17 cellular contexts compared by ENCODE assay signal in genomic region chr14:58215191-58215914, GRCh38.
"Had no signal": no experiment of that assay in that cellular context is flagged by ENCODE, and none has a peak within 500 bp of the region (broad histone marks: within the 10 kb centered on the region; RNA-seq: fewer than 3 reads in every experiment).

No MANE protein-coding gene starts in this region.

- H3K4me3 Mint-ChIP-seq: activated CD8-positive, alpha-beta T cell treated with anti-CD3 and anti-CD28 coated beads, Interleukin-2, amount 10 ng/mL, durations not matched to agents 7 days and 5 days; activated naive CD4-positive, alpha-beta T cell treated with anti-CD3 and anti-CD28 coated beads, Interleukin-2, amount 10 ng/mL, durations not matched to agents 7 days and 5 days; natural killer cell; stimulated activated memory B cell treated with anti-CD40 and anti-IgM and Interleukin-4, amounts not matched to agents 10 μg/mL and 1 μg/mL and 100 μg/mL, for 72 hours; T-cell had no signal

- H3K9me3 Mint-ChIP-seq: activated naive CD4-positive, alpha-beta T cell treated with anti-CD3 and anti-CD28 coated beads, Interleukin-2, amount 10 ng/mL, durations not matched to agents 7 days and 5 days; natural killer cell; stimulated activated memory B cell treated with anti-CD40 and anti-IgM and Interleukin-4, amounts not matched to agents 10 μg/mL and 1 μg/mL and 100 μg/mL, for 72 hours; T-cell had no signal

- ATAC-seq: activated CD8-positive, alpha-beta T cell treated with anti-CD3 and anti-CD28 coated beads, Interleukin-2, amount 10 ng/mL, durations not matched to agents 7 days and 5 days; foreskin keratinocyte; natural killer cell; pancreas; sciatic nerve; stimulated activated memory B cell treated with anti-CD40 and anti-IgM and Interleukin-4, amounts not matched to agents 10 μg/mL and 1 μg/mL and 100 μg/mL, for 72 hours; T-cell; upper lobe of right lung had no signal

- DNase-seq: activated CD4-positive, alpha-beta T cell treated with anti-CD3 and anti-CD28 coated beads for 1 hour; activated CD8-positive, alpha-beta T cell treated with anti-CD3 and anti-CD28 coated beads, Interleukin-2, amount 10 ng/mL, durations not matched to agents 7 days and 5 days; activated naive CD4-positive, alpha-beta T cell treated with anti-CD3 and anti-CD28 coated beads, Interleukin-2, amount 10 ng/mL, durations not matched to agents 7 days and 5 days; adrenal gland; dorsolateral prefrontal cortex; foreskin keratinocyte; mesenchymal stem cell; natural killer cell; pancreas; SHP77 treated with DMSO at 0.1 percent for 48 hours; SK-N-SH; stimulated activated CD4-positive, alpha-beta T cell treated with anti-CD3 and anti-CD28 coated beads, Interleukin-4, amount 100 ng/mL, for 24 hours; T-cell; T1000; upper lobe of right lung had no signal

- H3K4me1 Mint-ChIP-seq: activated naive CD4-positive, alpha-beta T cell treated with anti-CD3 and anti-CD28 coated beads, Interleukin-2, amount 10 ng/mL, durations not matched to agents 7 days and 5 days; natural killer cell; stimulated activated memory B cell treated with anti-CD40 and anti-IgM and Interleukin-4, amounts not matched to agents 10 μg/mL and 1 μg/mL and 100 μg/mL, for 72 hours had no signal

- H3K27me3 Mint-ChIP-seq: activated naive CD4-positive, alpha-beta T cell treated with anti-CD3 and anti-CD28 coated beads, Interleukin-2, amount 10 ng/mL, durations not matched to agents 7 days and 5 days; stimulated activated memory B cell treated with anti-CD40 and anti-IgM and Interleukin-4, amounts not matched to agents 10 μg/mL and 1 μg/mL and 100 μg/mL, for 72 hours; T-cell had no signal

- H3K27ac Mint-ChIP-seq: activated CD8-positive, alpha-beta T cell treated with anti-CD3 and anti-CD28 coated beads, Interleukin-2, amount 10 ng/mL, durations not matched to agents 7 days and 5 days; activated naive CD4-positive, alpha-beta T cell treated with anti-CD3 and anti-CD28 coated beads, Interleukin-2, amount 10 ng/mL, durations not matched to agents 7 days and 5 days; natural killer cell; stimulated activated memory B cell treated with anti-CD40 and anti-IgM and Interleukin-4, amounts not matched to agents 10 μg/mL and 1 μg/mL and 100 μg/mL, for 72 hours; T-cell had no signal
